8 cellular contexts compared by ENCODE assay signal in genomic region chr5:177403826-177404640, GRCh38.
DNase-seq lines count a peak whose midpoint lies in the region; ATAC-seq lines count a peak whose summit lies in the region.

No MANE protein-coding gene starts in this region.

- DNase-seq in NCI-H2171 (lab: John Stamatoyannopoulos, UW) (peak; percentile 33), kidney glomerular epithelial cell (lab: John Stamatoyannopoulos, UW) (peak; percentile 47)
- peak; percentile 60 to 79 (median 71) for DNase-seq in activated CD4-positive, CD25-positive, alpha-beta regulatory T cell (lab: John Stamatoyannopoulos, UW)
- peak; percentile 75 to 79 for DNase-seq in central memory CD8-positive, alpha-beta T cell (ENCODE audit: low spot score in 2 of 2)
- DNase-seq in stimulated activated CD4-positive, alpha-beta T cell treated with anti-CD3 and anti-CD28 coated beads, Interleukin-1b, Interleukin-23, amount 100 ng/mL, for 1 hour (ENCODE audit: low read depth in 2 of 2), result peak; percentile 67

- H3K36me3 ChIP-seq in ACC112 (ENCODE audit: insufficient read depth, low read length), result no peaks in the 10 kb centered on the region

- no peak overlapping the region for H3K27ac Mint-ChIP-seq in central memory CD8-positive, alpha-beta T cell (ENCODE audit: low read depth)

- H3K4me3 Mint-ChIP-seq in central memory CD8-positive, alpha-beta T cell, result peak overlapping the region; percentile 81

- H3K27me3 ChIP-seq in ACC112 (ENCODE audit: insufficient read depth, low read length), result peaks cover 40% of the 10 kb centered on the region

- no peaks in the 10 kb centered on the region for H3K9me3 Mint-ChIP-seq in central memory CD8-positive, alpha-beta T cell

- peaks cover 8% of the 10 kb centered on the region for H3K4me1 ChIP-seq in ACC112 (ENCODE audit: control insufficient read depth, insufficient read depth, low read length, unreplicated experiment)

- H3K4me1 Mint-ChIP-seq in central memory CD8-positive, alpha-beta T cell, result peaks cover 31% of the 10 kb centered on the region

- H3K36me3 Mint-ChIP-seq in central memory CD8-positive, alpha-beta T cell (ENCODE audit: insufficient read depth), result peaks cover 3% of the 10 kb centered on the region

- H3K27ac ChIP-seq in ACC112 (ENCODE audit: low read depth, low read length), result no peak overlapping the region

- no peaks in the 10 kb centered on the region for H3K79me2 ChIP-seq in ACC112 (ENCODE audit: control insufficient read depth, insufficient read depth, low read length, unreplicated experiment)

- H3K4me3 ChIP-seq in ACC112 (ENCODE audit: low read depth, low read length), result peak overlapping the region; percentile 77

- H3K27me3 Mint-ChIP-seq in central memory CD8-positive, alpha-beta T cell, result no peaks in the 10 kb centered on the region

- ATAC-seq in GM18517 (IDR thresholded peaks at IDR 0.05; ENCODE audit: unreplicated experiment), result peak; percentile 73
- peak; percentile 72 for ATAC-seq in HG02973 (IDR thresholded peaks at IDR 0.05; ENCODE audit: unreplicated experiment)
- ATAC-seq in central memory CD8-positive, alpha-beta T cell (replicated peaks; ENCODE audit: extremely low read depth, poor library complexity, severe bottlenecking), result peak; percentile 87

- H2AFZ ChIP-seq in ACC112 (ENCODE audit: low read length, unreplicated experiment), result peak overlapping the region; percentile 77
